In the genomic region with DNA sequence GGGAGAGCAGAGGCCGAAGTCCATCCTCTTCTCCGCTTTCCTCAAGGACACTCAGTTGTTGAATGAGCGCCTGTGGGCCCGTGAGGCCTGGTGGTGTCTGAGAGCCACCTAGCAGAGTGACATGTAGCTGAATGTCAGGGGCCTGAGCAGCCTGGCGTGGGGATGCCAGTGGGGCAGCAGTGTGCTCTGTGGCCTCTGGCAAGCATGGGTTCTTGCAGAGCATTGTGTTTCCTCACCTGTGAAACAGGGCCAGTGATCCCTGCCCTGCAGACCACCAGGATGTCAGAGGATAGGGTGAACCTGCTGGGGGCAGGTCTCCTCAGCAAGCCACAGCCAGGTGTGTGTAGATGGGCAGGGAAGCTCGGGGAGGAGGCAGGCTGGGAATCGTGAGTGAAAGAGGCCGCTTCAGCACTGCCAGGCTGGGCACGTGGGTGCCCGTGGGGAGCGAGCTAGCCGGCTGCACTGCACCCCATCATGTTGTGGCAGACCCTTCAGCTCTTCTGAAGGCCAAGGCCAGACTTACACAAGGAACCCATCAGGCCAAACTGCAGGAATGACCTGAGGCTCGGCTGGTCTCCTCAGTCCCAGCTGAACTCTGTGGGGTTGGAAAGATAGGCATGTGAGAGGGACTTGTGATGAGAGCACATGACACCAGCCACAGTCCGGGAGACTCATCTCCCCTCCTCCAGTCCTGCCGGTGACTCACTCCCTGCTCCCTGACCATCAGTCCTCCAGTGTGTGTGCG, we compare ENCODE assay signal across 1 cellular context.
TF ChIP-seq lines count a peak whose summit lies in the region.

No MANE protein-coding gene starts in this region.

TF ChIP-seq in HepG2, 621 proteins besides CTCF, POLR2A, EP300 and RAD21 (continued from another document and continues in another):
- TF ChIP-seq FOXA1 (IDR thresholded peaks at IDR 0.05) (no peak), FOXA1 (CRISPR knock-in tag; IDR thresholded peaks at IDR 0.05) (0 out of 2 replicates have a peak, but pooled peaks have one; percentile 4), FOXA3 (CRISPR knock-in tag; IDR thresholded peaks at IDR 0.05) (peak; percentile 40; the same call in 1 of the 2 replicates), GATAD2A (CRISPR knock-in tag; IDR thresholded peaks at IDR 0.05) (peak; percentile 90), MXD4 (CRISPR knock-in tag; IDR thresholded peaks at IDR 0.05) (peak; percentile 25; the same call in 1 of the 2 replicates), HNRNPL (IDR thresholded peaks at IDR 0.05; ENCODE audit: low read depth, low read length) (0 out of 2 replicates have a peak, but pooled peaks have one; percentile 36), ZNF274 (CRISPR knock-in tag; IDR thresholded peaks at IDR 0.05) (no peak), RARG (CRISPR knock-in tag; IDR thresholded peaks at IDR 0.05; ENCODE audit: low read depth) (no peak), MYNN (CRISPR knock-in tag; IDR thresholded peaks at IDR 0.05; ENCODE audit: low read depth) (no peak), ARNT2 (CRISPR knock-in tag; IDR thresholded peaks at IDR 0.05; ENCODE audit: low read depth) (no peak), SMYD3 (CRISPR knock-in tag; IDR thresholded peaks at IDR 0.05) (0 out of 2 replicates have a peak, but pooled peaks have one; percentile 37), ZNF282 (IDR thresholded peaks at IDR 0.05; ENCODE audit: partially characterized antibody) (no peak), CHD2 (IDR thresholded peaks at IDR 0.05; ENCODE audit: low read depth, low read length) (no peak), ZNF318 (CRISPR knock-in tag; IDR thresholded peaks at IDR 0.05) (0 out of 2 replicates have a peak, but pooled peaks have one; percentile 20), ZMYM3 (CRISPR knock-in tag; IDR thresholded peaks at IDR 0.05) (no peak; the same call in 1 of the 2 replicates), ZNF597 (CRISPR knock-in tag; IDR thresholded peaks at IDR 0.05) (no peak), GTF3A (CRISPR knock-in tag; conservative IDR thresholded peaks at IDR 0.05) (no peak), PHF8 (CRISPR knock-in tag; IDR thresholded peaks at IDR 0.05) (no peak), PITX1 (CRISPR knock-in tag; IDR thresholded peaks at IDR 0.05) (peak; percentile 17; the same call in 1 of the 2 replicates), TBL1XR1 (IDR thresholded peaks at IDR 0.05; ENCODE audit: borderline replicate concordance, low read length, partially characterized antibody) (peak; percentile 19), ZNF441 (CRISPR knock-in tag; IDR thresholded peaks at IDR 0.05; ENCODE audit: borderline replicate concordance) (no peak), POGK (CRISPR knock-in tag; conservative IDR thresholded peaks at IDR 0.05) (peak; percentile 63; the same call in 1 of the 2 replicates), NCOR1 (IDR thresholded peaks at IDR 0.05; ENCODE audit: borderline replicate concordance, low read length) (peak; percentile 25; the same call in 1 of the 2 replicates), TAF1 (CRISPR knock-in tag; IDR thresholded peaks at IDR 0.05) (no peak), KMT2B (CRISPR knock-in tag; IDR thresholded peaks at IDR 0.05) (peak; percentile 1; the same call in 1 of the 2 replicates), ZNF253 (CRISPR knock-in tag; IDR thresholded peaks at IDR 0.05; ENCODE audit: borderline replicate concordance) (no peak), BCL3 (CRISPR knock-in tag; IDR thresholded peaks at IDR 0.05) (no peak), NRL (CRISPR knock-in tag; IDR thresholded peaks at IDR 0.05; ENCODE audit: borderline replicate concordance) (peak; percentile 1; the same call in 1 of the 2 replicates), MTF1 (CRISPR knock-in tag; IDR thresholded peaks at IDR 0.05) (no peak), TEAD2 (CRISPR knock-in tag; IDR thresholded peaks at IDR 0.05) (no peak), CBX2 (IDR thresholded peaks at IDR 0.05; ENCODE audit: low read depth, low read length) (no peak), CBX2 (CRISPR knock-in tag; IDR thresholded peaks at IDR 0.05; ENCODE audit: low read depth) (no peak), SRY (CRISPR knock-in tag; IDR thresholded peaks at IDR 0.05) (0 out of 2 replicates have a peak, but pooled peaks have one; percentile 22), ZNF574 (CRISPR knock-in tag; IDR thresholded peaks at IDR 0.05) (peak; percentile 16; the same call in 1 of the 2 replicates)
- TF ChIP-seq, protein P1, sequence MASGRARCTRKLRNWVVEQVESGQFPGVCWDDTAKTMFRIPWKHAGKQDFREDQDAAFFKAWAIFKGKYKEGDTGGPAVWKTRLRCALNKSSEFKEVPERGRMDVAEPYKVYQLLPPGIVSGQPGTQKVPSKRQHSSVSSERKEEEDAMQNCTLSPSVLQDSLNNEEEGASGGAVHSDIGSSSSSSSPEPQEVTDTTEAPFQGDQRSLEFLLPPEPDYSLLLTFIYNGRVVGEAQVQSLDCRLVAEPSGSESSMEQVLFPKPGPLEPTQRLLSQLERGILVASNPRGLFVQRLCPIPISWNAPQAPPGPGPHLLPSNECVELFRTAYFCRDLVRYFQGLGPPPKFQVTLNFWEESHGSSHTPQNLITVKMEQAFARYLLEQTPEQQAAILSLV (CRISPR knock-in tag; IDR thresholded peaks at IDR 0.05; ENCODE audit: borderline replicate concordance), result no peak
- TF ChIP-seq, protein P2, sequence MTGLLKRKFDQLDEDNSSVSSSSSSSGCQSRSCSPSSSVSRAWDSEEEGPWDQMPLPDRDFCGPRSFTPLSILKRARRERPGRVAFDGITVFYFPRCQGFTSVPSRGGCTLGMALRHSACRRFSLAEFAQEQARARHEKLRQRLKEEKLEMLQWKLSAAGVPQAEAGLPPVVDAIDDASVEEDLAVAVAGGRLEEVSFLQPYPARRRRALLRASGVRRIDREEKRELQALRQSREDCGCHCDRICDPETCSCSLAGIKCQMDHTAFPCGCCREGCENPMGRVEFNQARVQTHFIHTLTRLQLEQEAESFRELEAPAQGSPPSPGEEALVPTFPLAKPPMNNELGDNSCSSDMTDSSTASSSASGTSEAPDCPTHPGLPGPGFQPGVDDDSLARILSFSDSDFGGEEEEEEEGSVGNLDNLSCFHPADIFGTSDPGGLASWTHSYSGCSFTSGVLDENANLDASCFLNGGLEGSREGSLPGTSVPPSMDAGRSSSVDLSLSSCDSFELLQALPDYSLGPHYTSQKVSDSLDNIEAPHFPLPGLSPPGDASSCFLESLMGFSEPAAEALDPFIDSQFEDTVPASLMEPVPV (CRISPR knock-in tag; IDR thresholded peaks at IDR 0.05), result 0 out of 2 replicates have a peak, but pooled peaks have one; percentile 61
- TF ChIP-seq, protein P3, sequence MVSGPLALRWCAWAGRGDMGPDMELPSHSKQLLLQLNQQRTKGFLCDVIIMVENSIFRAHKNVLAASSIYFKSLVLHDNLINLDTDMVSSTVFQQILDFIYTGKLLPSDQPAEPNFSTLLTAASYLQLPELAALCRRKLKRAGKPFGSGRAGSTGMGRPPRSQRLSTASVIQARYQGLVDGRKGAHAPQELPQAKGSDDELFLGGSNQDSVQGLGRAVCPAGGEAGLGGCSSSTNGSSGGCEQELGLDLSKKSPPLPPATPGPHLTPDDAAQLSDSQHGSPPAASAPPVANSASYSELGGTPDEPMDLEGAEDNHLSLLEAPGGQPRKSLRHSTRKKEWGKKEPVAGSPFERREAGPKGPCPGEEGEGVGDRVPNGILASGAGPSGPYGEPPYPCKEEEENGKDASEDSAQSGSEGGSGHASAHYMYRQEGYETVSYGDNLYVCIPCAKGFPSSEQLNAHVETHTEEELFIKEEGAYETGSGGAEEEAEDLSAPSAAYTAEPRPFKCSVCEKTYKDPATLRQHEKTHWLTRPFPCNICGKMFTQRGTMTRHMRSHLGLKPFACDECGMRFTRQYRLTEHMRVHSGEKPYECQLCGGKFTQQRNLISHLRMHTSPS (CRISPR knock-in tag; IDR thresholded peaks at IDR 0.05; ENCODE audit: low read depth), result no peak
